14 cellular contexts compared by ENCODE assay signal in genomic region chr19:47456721-47457478, GRCh38. TPM values are rescaled to one million over a fixed set of nuclear protein-coding genes. Genes with fewer than 3 reads are reported as not detected.
"Had no signal": no experiment of that assay in that cellular context is flagged by ENCODE, and none has a peak within 500 bp of the region (broad histone marks: within the 10 kb centered on the region; RNA-seq: fewer than 3 reads in every experiment).

No MANE protein-coding gene starts in this region.

- DNase-seq: activated CD4-positive, alpha-beta memory T cell treated with anti-CD3 and anti-CD28 coated beads, Interleukin-2, amount 10 ng/mL, durations not matched to agents 7 days and 5 days; activated CD8-positive, alpha-beta memory T cell treated with anti-CD3 and anti-CD28 coated beads, Interleukin-2, amount 50 U/mL, for 4 hours; activated naive CD8-positive, alpha-beta T cell treated with anti-CD3 and anti-CD28 coated beads, Interleukin-2, amount 10 ng/mL, durations not matched to agents 7 days and 5 days; aorta; gastrocnemius medialis; heart right ventricle; T-helper 9 cell; uterus had no signal

- H3K27me3 ChIP-seq: uterus had no signal

- H3K36me3 ChIP-seq: gastrocnemius medialis, heart right ventricle, uterus had no signal

- H3K9me3 Mint-ChIP-seq: activated CD4-positive, alpha-beta memory T cell treated with anti-CD3 and anti-CD28 coated beads, Interleukin-2, amount 10 ng/mL, durations not matched to agents 7 days and 5 days; stimulated activated naive CD8-positive, alpha-beta T cell treated with anti-CD3 and anti-CD28 coated beads, Interleukin-15, Interleukin-2, amounts not matched to agents 100 ng/mL and 50 ng/mL, for 24 hours had no signal

- H3K4me1 Mint-ChIP-seq: activated CD4-positive, alpha-beta memory T cell treated with anti-CD3 and anti-CD28 coated beads, Interleukin-2, amount 10 ng/mL, durations not matched to agents 7 days and 5 days; activated naive CD8-positive, alpha-beta T cell treated with anti-CD3 and anti-CD28 coated beads, Interleukin-2, amount 10 ng/mL, durations not matched to agents 7 days and 5 days; nephron had no signal

- H3K4me3 ChIP-seq: heart right ventricle, lung, psoas muscle, uterus had no signal

- ATAC-seq: gastrocnemius medialis, psoas muscle, sciatic nerve had no signal

- H3K4me3 Mint-ChIP-seq: activated CD4-positive, alpha-beta memory T cell treated with anti-CD3 and anti-CD28 coated beads, Interleukin-2, amount 10 ng/mL, durations not matched to agents 7 days and 5 days; nephron; stimulated activated naive CD8-positive, alpha-beta T cell treated with anti-CD3 and anti-CD28 coated beads, Interleukin-15, Interleukin-2, amounts not matched to agents 100 ng/mL and 50 ng/mL, for 24 hours had no signal

- H3K27ac ChIP-seq: gastrocnemius medialis, heart right ventricle, psoas muscle, uterus had no signal

- H3K27ac Mint-ChIP-seq: activated CD4-positive, alpha-beta memory T cell treated with anti-CD3 and anti-CD28 coated beads, Interleukin-2, amount 10 ng/mL, durations not matched to agents 7 days and 5 days; activated naive CD8-positive, alpha-beta T cell treated with anti-CD3 and anti-CD28 coated beads, Interleukin-2, amount 10 ng/mL, durations not matched to agents 7 days and 5 days; nephron; stimulated activated naive CD8-positive, alpha-beta T cell treated with anti-CD3 and anti-CD28 coated beads, Interleukin-15, Interleukin-2, amounts not matched to agents 100 ng/mL and 50 ng/mL, for 24 hours had no signal

- H3K4me1 ChIP-seq: gastrocnemius medialis, psoas muscle, uterus had no signal

RNA-seq across cellular contexts. Expression of gene SLC8A2, which starts 14.8 kb away (rescaled TPM):
- total RNA-seq: activated CD4-positive, alpha-beta memory T cell treated with anti-CD3 and anti-CD28 coated beads, Interleukin-2, amount 10 ng/mL, durations not matched to agents 7 days and 5 days; gastrocnemius medialis; kidney epithelial cell; sciatic nerve had no signal
- polyA plus RNA-seq: aorta had no signal
